Comparison of ENCODE assay signal across 7 cellular contexts in the genomic region with DNA sequence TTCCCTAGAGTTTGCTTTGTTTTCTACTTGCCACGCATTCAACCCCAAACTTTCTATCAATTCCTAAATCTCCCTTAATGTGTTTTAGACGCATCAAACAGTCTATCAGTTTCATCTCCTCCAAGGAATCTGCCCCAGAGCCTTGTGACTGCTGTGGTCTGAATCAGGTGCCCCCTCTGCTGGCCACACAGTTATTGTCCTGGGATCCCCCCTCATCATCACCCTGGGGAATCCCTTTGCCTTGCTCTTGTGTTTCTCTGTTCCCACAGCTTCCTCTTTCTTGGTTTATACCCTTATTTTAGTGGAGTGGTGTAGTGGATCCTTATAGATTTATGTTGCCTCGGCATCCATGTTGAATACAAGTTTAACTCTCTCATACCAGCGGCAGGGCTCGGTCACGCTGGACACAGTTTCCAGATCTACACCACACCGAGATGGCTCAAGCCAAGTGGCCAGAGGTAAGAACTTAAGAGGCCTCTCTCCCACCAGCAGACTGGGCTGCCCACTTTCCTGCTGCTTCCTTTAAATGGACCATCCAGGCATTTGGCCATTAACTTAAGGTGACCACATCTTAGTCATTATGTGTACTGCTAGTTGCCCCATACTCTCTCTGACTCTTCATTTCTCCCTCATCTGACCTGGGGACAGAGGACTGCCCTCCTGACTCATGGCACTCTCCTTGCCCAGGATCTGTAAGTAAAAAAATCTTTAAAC. TPM values are rescaled to one million over a fixed set of nuclear protein-coding genes. Genes with fewer than 3 reads are reported as not detected.
DNase-seq lines count a peak whose midpoint lies in the region; ATAC-seq, FAIRE-seq and TF ChIP-seq lines count a peak whose summit lies in the region.

No MANE protein-coding gene starts in this region.

- H3K27ac ChIP-seq in astrocyte (ENCODE audit: low read depth, low read length): no peak overlapping the region

- DNase-seq in GM12864 (ENCODE audit: low read depth) (peak; percentile 52), T-helper 17 cell (peak; percentile 22 to 39 (median 27)), astrocyte (ENCODE audit: low read depth) (no peak), iris pigment epithelial cell (ENCODE audit: low read depth) (peak; percentile 65)
- peak; percentile 32 to 37 (median 34) for DNase-seq in stimulated activated CD4-positive, alpha-beta T cell treated with anti-CD3 and anti-CD28 coated beads, TNF-alpha, amount 100 ng/mL, for 4 hours (ENCODE audit: low read depth in 3 of 3)

- H4K20me1 ChIP-seq in astrocyte (ENCODE audit: insufficient read depth, low read length): no peaks in the 10 kb centered on the region

- FAIRE-seq in astrocyte (lab: Jason Lieb, UNC): no peak

- H3K4me1 ChIP-seq in astrocyte (ENCODE audit: insufficient read depth, low read length): peaks cover 2% of the 10 kb centered on the region

- ATAC-seq in HG03565 (IDR thresholded peaks at IDR 0.05; ENCODE audit: unreplicated experiment) (peak; percentile 39), T-helper 17 cell (peak; percentile 89), HG02571 (IDR thresholded peaks at IDR 0.05; ENCODE audit: unreplicated experiment) (no peak)

- no peak overlapping the region for H2AFZ ChIP-seq in astrocyte (ENCODE audit: low read depth, low read length)

- H3K36me3 ChIP-seq in astrocyte (ENCODE audit: insufficient read depth, low read length): no peaks in the 10 kb centered on the region

- H3K4me3 Mint-ChIP-seq in T-helper 17 cell (no peak overlapping the region), astrocyte (ENCODE audit: unreplicated experiment) (no peak overlapping the region)

- TF ChIP-seq CTCF in GM12864 (IDR thresholded peaks at IDR 0.05; ENCODE audit: low read depth, low read length, missing control alignments) (peak; percentile 82), astrocyte (IDR thresholded peaks at IDR 0.05; ENCODE audit: insufficient read depth, low read depth, low read length) (peak; percentile 72)

- peaks cover 1% of the 10 kb centered on the region for H3K27me3 ChIP-seq in astrocyte (ENCODE audit: insufficient read depth, low read length)

- no peaks in the 10 kb centered on the region for H3K79me2 ChIP-seq in astrocyte (ENCODE audit: insufficient read depth, low read length)

- H3K36me3 Mint-ChIP-seq in T-helper 17 cell (ENCODE audit: low read depth) (peaks cover 2% of the 10 kb centered on the region), astrocyte (ENCODE audit: low read depth, unreplicated experiment) (no peaks in the 10 kb centered on the region)

- H3K4me1 Mint-ChIP-seq in T-helper 17 cell (peaks cover 13% of the 10 kb centered on the region), astrocyte (ENCODE audit: low read depth, unreplicated experiment) (peaks cover 6% of the 10 kb centered on the region)

- H3K9ac ChIP-seq in astrocyte (ENCODE audit: low read length): no peak overlapping the region

- H3K27me3 Mint-ChIP-seq in T-helper 17 cell (peaks cover 6% of the 10 kb centered on the region), astrocyte (ENCODE audit: low read depth, unreplicated experiment) (peaks cover 45% of the 10 kb centered on the region)

- no peak overlapping the region for H3K4me2 ChIP-seq in astrocyte (ENCODE audit: low read length)

- H3K27ac Mint-ChIP-seq in T-helper 17 cell (no peak overlapping the region), astrocyte (ENCODE audit: unreplicated experiment) (no peak overlapping the region)

- H3K9me3 ChIP-seq in T-helper 17 cell (ENCODE audit: control insufficient read depth, low read length, poor library complexity, severe bottlenecking) (no peaks in the 10 kb centered on the region), astrocyte (ENCODE audit: insufficient read depth, low read depth, low read length) (no peaks in the 10 kb centered on the region)

- no peaks in the 10 kb centered on the region for H3K9me3 Mint-ChIP-seq in astrocyte (ENCODE audit: unreplicated experiment)

- H3K4me3 ChIP-seq in GM12864 (ENCODE audit: low read depth, low read length) (no peak overlapping the region), astrocyte (ENCODE audit: insufficient read depth, low read depth, low read length) (no peak overlapping the region)

RNA-seq across cellular contexts. Expression of gene UPB1, which starts 8.2 kb away (rescaled TPM):
- total RNA-seq in T-helper 17 cell: 1 to 10 TPM; 1.5 to 2.8 TPM
- 0.30 TPM in 1 of 2 replicates, not detected in the other for total RNA-seq in astrocyte

RNA-seq across cellular contexts. Expression of gene GUCD1, which starts 51.6 kb away (rescaled TPM):
- total RNA-seq in T-helper 17 cell (10 to 100 TPM; 58.4 to 96.3 TPM), astrocyte (77.7 and 84.3 TPM in 2 replicates)

RNA-seq across cellular contexts. Expression of gene SNRPD3, which starts 52.5 kb away (rescaled TPM):
- 10 to 100 TPM; 35.2 to 41.2 TPM for total RNA-seq in T-helper 17 cell
- total RNA-seq in astrocyte: 89.6 and 97.3 TPM in 2 replicates
